14 cellular contexts compared by ENCODE assay signal in genomic region chr17:79830763-79831366, GRCh38. TPM values are rescaled to one million over a fixed set of nuclear protein-coding genes. Genes with fewer than 3 reads are reported as not detected.
DNase-seq lines count a peak whose midpoint lies in the region; ATAC-seq lines count a peak whose summit lies in the region.
"Had no signal": no experiment of that assay in that cellular context is flagged by ENCODE, and none has a peak within 500 bp of the region (broad histone marks: within the 10 kb centered on the region; RNA-seq: fewer than 3 reads in every experiment).

No MANE protein-coding gene starts in this region.

- CTCF ChIA-PET in activated CD4-positive, alpha-beta T cell treated with anti-CD3 and anti-CD28 coated beads, Interleukin-2, amount 10 ng/mL, durations not matched to agents 7 days and 5 days (lab: Charles Lee), result interaction anchor here (1.9 kb wide), 1 partner anchor 16 kb away, joined by 4 read pairs; no protein-coding TSS in a partner anchor

- H3K36me3 Mint-ChIP-seq in activated CD4-positive, alpha-beta T cell treated with anti-CD3 and anti-CD28 coated beads, Interleukin-2, amount 10 ng/mL, durations not matched to agents 24 days and 14 days (ENCODE audit: low read depth), result peaks cover 16% of the 10 kb centered on the region
- H3K36me3 Mint-ChIP-seq in stimulated activated effector memory CD8-positive, alpha-beta T cell treated with anti-CD3 and anti-CD28 coated beads, Interleukin-12 subunit alpha, Interleukin-12 subunit beta, amount 100 ng/mL, for 72 hours, result peaks cover 27% of the 10 kb centered on the region
- peaks cover 18% of the 10 kb centered on the region for H3K36me3 Mint-ChIP-seq in activated CD4-positive, alpha-beta T cell treated with anti-CD3 and anti-CD28 coated beads, Interleukin-2, amount 10 ng/mL, durations not matched to agents 7 days and 5 days (ENCODE audit: low read depth)

- peaks cover 26% of the 10 kb centered on the region for H3K4me1 Mint-ChIP-seq in activated CD4-positive, alpha-beta T cell treated with anti-CD3 and anti-CD28 coated beads, Interleukin-2, amount 10 ng/mL, durations not matched to agents 24 days and 14 days
- H3K4me1 Mint-ChIP-seq in stimulated activated effector memory CD8-positive, alpha-beta T cell treated with anti-CD3 and anti-CD28 coated beads, Interleukin-12 subunit alpha, Interleukin-12 subunit beta, amount 100 ng/mL, for 72 hours, result peaks cover 25% of the 10 kb centered on the region
- H3K4me1 Mint-ChIP-seq in activated CD4-positive, alpha-beta T cell treated with anti-CD3 and anti-CD28 coated beads, Interleukin-2, amount 10 ng/mL, durations not matched to agents 7 days and 5 days, result peaks cover 35% of the 10 kb centered on the region

- no peak overlapping the region for H3K27ac Mint-ChIP-seq in activated CD4-positive, alpha-beta T cell treated with anti-CD3 and anti-CD28 coated beads, Interleukin-2, amount 10 ng/mL, durations not matched to agents 24 days and 14 days
- H3K27ac Mint-ChIP-seq in stimulated activated effector memory CD8-positive, alpha-beta T cell treated with anti-CD3 and anti-CD28 coated beads, Interleukin-12 subunit alpha, Interleukin-12 subunit beta, amount 100 ng/mL, for 72 hours, result no peak overlapping the region
- H3K27ac Mint-ChIP-seq in activated CD4-positive, alpha-beta T cell treated with anti-CD3 and anti-CD28 coated beads, Interleukin-2, amount 10 ng/mL, durations not matched to agents 7 days and 5 days, result no peak overlapping the region
- H3K27ac Mint-ChIP-seq: activated CD4-positive, alpha-beta memory T cell treated with anti-CD3 and anti-CD28 coated beads, Interleukin-2, amount 10 ng/mL, durations not matched to agents 7 days and 5 days; activated T-helper 1 cell treated with anti-CD3 and anti-CD28 coated beads, Interleukin-12 subunit alpha, Interleukin-12 subunit beta, Interleukin-2, Interleukin-4 antibody, amounts not matched to agents 30 ng/mL and 10 ng/mL and 1 ng/mL, durations not matched to agents 14 hours and 24 hours and 36 hours had no signal

- peaks cover 2% of the 10 kb centered on the region for H3K27me3 Mint-ChIP-seq in activated CD4-positive, alpha-beta T cell treated with anti-CD3 and anti-CD28 coated beads, Interleukin-2, amount 10 ng/mL, durations not matched to agents 24 days and 14 days
- peaks cover 2% of the 10 kb centered on the region for H3K27me3 Mint-ChIP-seq in activated CD4-positive, alpha-beta T cell treated with anti-CD3 and anti-CD28 coated beads, Interleukin-2, amount 10 ng/mL, durations not matched to agents 7 days and 5 days

- H3K27ac ChIP-seq in caudate nucleus (ENCODE audit: low read depth, low read length), result peak overlapping the region; percentile 54
- H3K27ac ChIP-seq: ovary, SJSA1 had no signal

- peak; percentile 18 for ATAC-seq in stimulated activated effector memory CD8-positive, alpha-beta T cell treated with anti-CD3 and anti-CD28 coated beads, Interleukin-12 subunit alpha, Interleukin-12 subunit beta, amount 100 ng/mL, for 72 hours

- intact Hi-C loops in activated CD4-positive, alpha-beta T cell treated with anti-CD3 and anti-CD28 coated beads, Interleukin-2, amount 10 ng/mL, durations not matched to agents 24 days and 14 days (cut with micrococcal nuclease), result loop anchor here (10.0 kb wide), 1 partner anchor 424 kb away; no protein-coding TSS in a partner anchor

- no peaks in the 10 kb centered on the region for H3K9me3 Mint-ChIP-seq in activated CD4-positive, alpha-beta T cell treated with anti-CD3 and anti-CD28 coated beads, Interleukin-2, amount 10 ng/mL, durations not matched to agents 24 days and 14 days
- H3K9me3 Mint-ChIP-seq in stimulated activated effector memory CD8-positive, alpha-beta T cell treated with anti-CD3 and anti-CD28 coated beads, Interleukin-12 subunit alpha, Interleukin-12 subunit beta, amount 100 ng/mL, for 72 hours, result no peaks in the 10 kb centered on the region
- H3K9me3 Mint-ChIP-seq in activated CD4-positive, alpha-beta T cell treated with anti-CD3 and anti-CD28 coated beads, Interleukin-2, amount 10 ng/mL, durations not matched to agents 7 days and 5 days, result no peaks in the 10 kb centered on the region
- H3K9me3 Mint-ChIP-seq: activated CD4-positive, alpha-beta memory T cell treated with anti-CD3 and anti-CD28 coated beads, Interleukin-2, amount 10 ng/mL, durations not matched to agents 7 days and 5 days; activated T-helper 1 cell treated with anti-CD3 and anti-CD28 coated beads, Interleukin-12 subunit alpha, Interleukin-12 subunit beta, Interleukin-2, Interleukin-4 antibody, amounts not matched to agents 30 ng/mL and 10 ng/mL and 1 ng/mL, durations not matched to agents 14 hours and 24 hours and 36 hours had no signal

- DNase-seq in activated CD4-positive, alpha-beta T cell treated with anti-CD3 and anti-CD28 coated beads, Interleukin-2, amount 10 ng/mL, durations not matched to agents 24 days and 14 days, result peak; percentile 56
- DNase-seq in activated CD4-positive, alpha-beta T cell treated with anti-CD3 and anti-CD28 coated beads, Interleukin-2, amount 50 U/mL, for 1 hour, result no peak
- DNase-seq in NCI-H510A treated with DMSO at 0.1 percent for 48 hours (lab: John Stamatoyannopoulos, UW), result peak; percentile 46
- no peak for DNase-seq in caudate nucleus (lab: John Stamatoyannopoulos, UW)
- DNase-seq in stimulated activated effector memory CD8-positive, alpha-beta T cell treated with anti-CD3 and anti-CD28 coated beads, Interleukin-12 subunit alpha, Interleukin-12 subunit beta, amount 100 ng/mL, for 72 hours (ENCODE audit: low spot score in 2 of 2), result no peak
- no peak for DNase-seq in hippocampal formation (lab: John Stamatoyannopoulos, UW)
- no peak for DNase-seq in activated CD4-positive, alpha-beta T cell treated with anti-CD3 and anti-CD28 coated beads, Interleukin-2, amount 10 ng/mL, durations not matched to agents 7 days and 5 days
- DNase-seq in pons (ENCODE audit: low spot score), result no peak
- DNase-seq: activated CD4-positive, alpha-beta memory T cell treated with anti-CD3 and anti-CD28 coated beads, Interleukin-2, amount 10 ng/mL, durations not matched to agents 7 days and 5 days; NCI-H2029 treated with DMSO at 0.1 percent for 48 hours; stimulated activated CD4-positive, alpha-beta T cell treated with anti-CD3 and anti-CD28 coated beads, Interleukin-12 subunit alpha, Interleukin-12 subunit beta, amount 100 ng/mL, for 4 hours had no signal

- POLR2A ChIA-PET in activated CD4-positive, alpha-beta T cell treated with anti-CD3 and anti-CD28 coated beads, Interleukin-2, amount 10 ng/mL, durations not matched to agents 7 days and 5 days (lab: Charles Lee), result no interaction called here

- H3K4me3 Mint-ChIP-seq in activated CD4-positive, alpha-beta T cell treated with anti-CD3 and anti-CD28 coated beads, Interleukin-2, amount 10 ng/mL, durations not matched to agents 24 days and 14 days, result no peak overlapping the region
- H3K4me3 Mint-ChIP-seq in stimulated activated effector memory CD8-positive, alpha-beta T cell treated with anti-CD3 and anti-CD28 coated beads, Interleukin-12 subunit alpha, Interleukin-12 subunit beta, amount 100 ng/mL, for 72 hours, result no peak overlapping the region
- H3K4me3 Mint-ChIP-seq in activated CD4-positive, alpha-beta T cell treated with anti-CD3 and anti-CD28 coated beads, Interleukin-2, amount 10 ng/mL, durations not matched to agents 7 days and 5 days, result no peak overlapping the region
- H3K4me3 Mint-ChIP-seq: activated CD4-positive, alpha-beta memory T cell treated with anti-CD3 and anti-CD28 coated beads, Interleukin-2, amount 10 ng/mL, durations not matched to agents 7 days and 5 days; activated T-helper 1 cell treated with anti-CD3 and anti-CD28 coated beads, Interleukin-12 subunit alpha, Interleukin-12 subunit beta, Interleukin-2, Interleukin-4 antibody, amounts not matched to agents 30 ng/mL and 10 ng/mL and 1 ng/mL, durations not matched to agents 14 hours and 24 hours and 36 hours had no signal

RNA-seq across cellular contexts. Expression of gene CBX4, which starts 8.4 kb away (rescaled TPM):
- total RNA-seq in activated CD4-positive, alpha-beta T cell treated with anti-CD3 and anti-CD28 coated beads, Interleukin-2, amount 10 ng/mL, durations not matched to agents 24 days and 14 days, result 18.5 and 19.4 TPM in 2 replicates
- 10 to 100 TPM; 35.0 TPM for total RNA-seq in activated CD4-positive, alpha-beta T cell treated with anti-CD3 and anti-CD28 coated beads, Interleukin-2, amount 10 ng/mL, durations not matched to agents 7 days and 5 days

RNA-seq across cellular contexts. Expression of gene CBX8, which starts 34.0 kb away (rescaled TPM):
- 9.4 TPM in 2 replicates for total RNA-seq in activated CD4-positive, alpha-beta T cell treated with anti-CD3 and anti-CD28 coated beads, Interleukin-2, amount 10 ng/mL, durations not matched to agents 24 days and 14 days
- total RNA-seq in activated CD4-positive, alpha-beta T cell treated with anti-CD3 and anti-CD28 coated beads, Interleukin-2, amount 10 ng/mL, durations not matched to agents 7 days and 5 days, result 1 to 10 TPM; 4.3 to 6.4 TPM

RNA-seq across cellular contexts. Expression of gene CBX2, which starts 52.9 kb away (rescaled TPM):
- 7.5 and 8.2 TPM in 2 replicates for total RNA-seq in activated CD4-positive, alpha-beta T cell treated with anti-CD3 and anti-CD28 coated beads, Interleukin-2, amount 10 ng/mL, durations not matched to agents 24 days and 14 days
- 1 to 10 TPM; 4.6 to 5.5 TPM for total RNA-seq in activated CD4-positive, alpha-beta T cell treated with anti-CD3 and anti-CD28 coated beads, Interleukin-2, amount 10 ng/mL, durations not matched to agents 7 days and 5 days

Comparison
In these comparisons a context has a peak if more than half of its experiments do, and no peak if none do; other contexts are left out.
1. DNase-seq: peak in activated CD4-positive, alpha-beta T cell treated with anti-CD3 and anti-CD28 coated beads, Interleukin-2, amount 10 ng/mL, durations not matched to agents 24 days and 14 days (single experiment) and NCI-H510A treated with DMSO at 0.1 percent for 48 hours (single experiment); none in activated CD4-positive, alpha-beta T cell treated with anti-CD3 and anti-CD28 coated beads, Interleukin-2, amount 50 U/mL, for 1 hour (single experiment), caudate nucleus (0 of 61), stimulated activated effector memory CD8-positive, alpha-beta T cell treated with anti-CD3 and anti-CD28 coated beads, Interleukin-12 subunit alpha, Interleukin-12 subunit beta, amount 100 ng/mL, for 72 hours (0 of 2), hippocampal formation (0 of 2), activated CD4-positive, alpha-beta T cell treated with anti-CD3 and anti-CD28 coated beads, Interleukin-2, amount 10 ng/mL, durations not matched to agents 7 days and 5 days (single experiment) and pons (single experiment).